ENCODE assay signal across 22 cellular contexts in genomic region chr11:14899087-14899363, GRCh38.
"Had no signal": no experiment of that assay in that cellular context is flagged by ENCODE, and none has a peak within 500 bp of the region (broad histone marks: within the 10 kb centered on the region; RNA-seq: fewer than 3 reads in every experiment).

No MANE protein-coding gene starts in this region.

- FAIRE-seq: astrocyte, islet of Langerhans had no signal

- DNase-seq: activated CD4-positive, alpha-beta T cell treated with anti-CD3 and anti-CD28 coated beads, Interleukin-2, amount 50 U/mL, for 1 hour; activated CD8-positive, alpha-beta T cell treated with anti-CD3 and anti-CD28 coated beads, Interleukin-2, amount 10 ng/mL, durations not matched to agents 7 days and 5 days; activated naive CD8-positive, alpha-beta T cell treated with anti-CD3 and anti-CD28 coated beads for 36 hours; cerebellar nuclear complex; endodermal cell; esophagus squamous epithelium; head of caudate nucleus; left cardiac atrium; lower lobe of right lung; mesendoderm; naive thymus-derived CD4-positive, alpha-beta T cell; stimulated activated CD4-positive, alpha-beta T cell treated with anti-CD3 and anti-CD28 coated beads, Interleukin-12 subunit alpha, Interleukin-12 subunit beta, amount 100 ng/mL, for 4 hours; stimulated activated CD4-positive, alpha-beta T cell treated with anti-CD3 and anti-CD28 coated beads, Interleukin-4, amount 100 ng/mL, for 4 hours; tibial artery had no signal

- H3K4me2 ChIP-seq: neural progenitor cell had no signal

- ATAC-seq: activated CD4-positive, CD25-positive, alpha-beta regulatory T cell treated with anti-CD3 and anti-CD28 coated beads, Interleukin-2, amount 50 U/mL, for 24 hours; activated CD8-positive, alpha-beta T cell treated with anti-CD3 and anti-CD28 coated beads, Interleukin-2, amount 10 ng/mL, durations not matched to agents 7 days and 5 days; gastroesophageal sphincter; left cardiac atrium; naive thymus-derived CD4-positive, alpha-beta T cell had no signal

- H3K9me3 ChIP-seq: breast epithelium, esophagus squamous epithelium, gastroesophageal sphincter, lower lobe of right lung, prostate gland, tibial artery had no signal

- H3K4me3 ChIP-seq: breast epithelium, coronary artery, esophagus squamous epithelium, gastroesophageal sphincter, lower lobe of right lung, neural progenitor cell, prostate gland, tibial artery had no signal

- H3K36me3 ChIP-seq: breast epithelium, esophagus squamous epithelium, gastroesophageal sphincter, lower lobe of right lung, neural progenitor cell, prostate gland, tibial artery had no signal

- H2AFZ ChIP-seq: neural progenitor cell had no signal

- H3K4me1 ChIP-seq: breast epithelium, lower lobe of right lung, neural progenitor cell, prostate gland, tibial artery had no signal

- H3K9ac ChIP-seq: neural progenitor cell had no signal

- H3K27ac ChIP-seq: breast epithelium, coronary artery, esophagus squamous epithelium, gastroesophageal sphincter, lower lobe of right lung, neural progenitor cell, prostate gland, tibial artery had no signal

- H3K27me3 ChIP-seq: breast epithelium, esophagus squamous epithelium, gastroesophageal sphincter, neural progenitor cell, tibial artery had no signal
